26 cellular contexts compared by ENCODE assay signal in genomic region chr10:77043364-77043763, GRCh38.
"Had no signal": no experiment of that assay in that cellular context is flagged by ENCODE, and none has a peak within 500 bp of the region (broad histone marks: within the 10 kb centered on the region; RNA-seq: fewer than 3 reads in every experiment).

No MANE protein-coding gene starts in this region.

- H3K4me3 Mint-ChIP-seq: activated naive CD8-positive, alpha-beta T cell treated with anti-CD3 and anti-CD28 coated beads for 36 hours; activated T-cell treated with anti-CD3 and anti-CD28 coated beads, Interleukin-2, amount 50 U/mL, for 4 hours; nephron; stimulated activated memory B cell treated with anti-CD40 and anti-IgM and Interleukin-4, amounts not matched to agents 10 μg/mL and 1 μg/mL and 100 μg/mL, for 72 hours; type B pancreatic cell had no signal

- H3K9me3 ChIP-seq: gastrocnemius medialis, neutrophil, pancreas, right lobe of liver, stomach, testis, vagina had no signal

- H3K36me3 ChIP-seq: cardiac muscle cell, neutrophil, pancreas, right lobe of liver, vagina had no signal

- H3K4me3 ChIP-seq: cardiac muscle cell, gastrocnemius medialis, pancreas, right lobe of liver, stomach, testis, vagina had no signal

- H3K9me3 Mint-ChIP-seq: activated naive CD8-positive, alpha-beta T cell treated with anti-CD3 and anti-CD28 coated beads for 36 hours; activated T-helper 2 cell treated with anti-CD3 and anti-CD28 coated beads, Interferon-gamma antibody, Interleukin-2, Interleukin-4, amounts not matched to agents 10 μg/mL and 5 μg/mL and 100 μg/mL, durations not matched to agents 14 hours and 24 hours and 36 hours; nephron; stimulated activated memory B cell treated with anti-CD40 and anti-IgM and Interleukin-4, amounts not matched to agents 10 μg/mL and 1 μg/mL and 100 μg/mL, for 72 hours; type B pancreatic cell had no signal

- H3K27me3 Mint-ChIP-seq: activated naive CD8-positive, alpha-beta T cell treated with anti-CD3 and anti-CD28 coated beads for 36 hours; stimulated activated memory B cell treated with anti-CD40 and anti-IgM and Interleukin-4, amounts not matched to agents 10 μg/mL and 1 μg/mL and 100 μg/mL, for 72 hours had no signal

- FAIRE-seq: islet of Langerhans, pancreas, small intestine, TTC549 had no signal

- DNase-seq: activated CD4-positive, alpha-beta T cell treated with anti-CD3 and anti-CD28 coated beads, Interleukin-2, amount 50 U/mL, for 4 hours; activated CD8-positive, alpha-beta memory T cell treated with anti-CD3 and anti-CD28 coated beads, Interleukin-2, amount 50 U/mL, for 48 hours; activated naive CD4-positive, alpha-beta T cell treated with Interleukin-2 at 50 U/mL for 16 hours; activated naive CD8-positive, alpha-beta T cell treated with anti-CD3 and anti-CD28 coated beads for 36 hours; activated T-cell treated with anti-CD3 and anti-CD28 coated beads, Interleukin-2, amount 50 U/mL, for 4 hours; amniotic stem cell; gastrocnemius medialis; hippocampal formation; left cardiac atrium; mesenchymal stem cell; pancreas; right lobe of liver; small intestine; stimulated activated CD4-positive, alpha-beta T cell treated with anti-CD3 and anti-CD28 coated beads, Interleukin-2, amount 100 ng/mL, for 24 hours; stomach; T-helper 1 cell; testis had no signal

- ATAC-seq: activated T-cell treated with anti-CD3 and anti-CD28 coated beads, Interleukin-2, amount 50 U/mL, for 4 hours; gastrocnemius medialis; left cardiac atrium; pancreas; right lobe of liver; stimulated activated memory B cell treated with anti-CD40 and anti-IgM and Interleukin-4, amounts not matched to agents 10 μg/mL and 1 μg/mL and 100 μg/mL, for 72 hours had no signal

- H3K27me3 ChIP-seq: cardiac muscle cell, gastrocnemius medialis, pancreas, right lobe of liver, stomach, testis, vagina had no signal

- H3K36me3 Mint-ChIP-seq: activated naive CD8-positive, alpha-beta T cell treated with anti-CD3 and anti-CD28 coated beads for 36 hours; stimulated activated memory B cell treated with anti-CD40 and anti-IgM and Interleukin-4, amounts not matched to agents 10 μg/mL and 1 μg/mL and 100 μg/mL, for 72 hours; type B pancreatic cell had no signal

- H3K27ac Mint-ChIP-seq: activated naive CD8-positive, alpha-beta T cell treated with anti-CD3 and anti-CD28 coated beads for 36 hours; activated T-helper 2 cell treated with anti-CD3 and anti-CD28 coated beads, Interferon-gamma antibody, Interleukin-2, Interleukin-4, amounts not matched to agents 10 μg/mL and 5 μg/mL and 100 μg/mL, durations not matched to agents 14 hours and 24 hours and 36 hours; nephron; stimulated activated memory B cell treated with anti-CD40 and anti-IgM and Interleukin-4, amounts not matched to agents 10 μg/mL and 1 μg/mL and 100 μg/mL, for 72 hours; type B pancreatic cell had no signal

- H3K27ac ChIP-seq: cardiac muscle cell, gastrocnemius medialis, neutrophil, pancreas, right lobe of liver, stomach, testis, vagina had no signal

- H3K4me1 ChIP-seq: gastrocnemius medialis, pancreas, right lobe of liver, testis, vagina had no signal
